In the genomic region with DNA sequence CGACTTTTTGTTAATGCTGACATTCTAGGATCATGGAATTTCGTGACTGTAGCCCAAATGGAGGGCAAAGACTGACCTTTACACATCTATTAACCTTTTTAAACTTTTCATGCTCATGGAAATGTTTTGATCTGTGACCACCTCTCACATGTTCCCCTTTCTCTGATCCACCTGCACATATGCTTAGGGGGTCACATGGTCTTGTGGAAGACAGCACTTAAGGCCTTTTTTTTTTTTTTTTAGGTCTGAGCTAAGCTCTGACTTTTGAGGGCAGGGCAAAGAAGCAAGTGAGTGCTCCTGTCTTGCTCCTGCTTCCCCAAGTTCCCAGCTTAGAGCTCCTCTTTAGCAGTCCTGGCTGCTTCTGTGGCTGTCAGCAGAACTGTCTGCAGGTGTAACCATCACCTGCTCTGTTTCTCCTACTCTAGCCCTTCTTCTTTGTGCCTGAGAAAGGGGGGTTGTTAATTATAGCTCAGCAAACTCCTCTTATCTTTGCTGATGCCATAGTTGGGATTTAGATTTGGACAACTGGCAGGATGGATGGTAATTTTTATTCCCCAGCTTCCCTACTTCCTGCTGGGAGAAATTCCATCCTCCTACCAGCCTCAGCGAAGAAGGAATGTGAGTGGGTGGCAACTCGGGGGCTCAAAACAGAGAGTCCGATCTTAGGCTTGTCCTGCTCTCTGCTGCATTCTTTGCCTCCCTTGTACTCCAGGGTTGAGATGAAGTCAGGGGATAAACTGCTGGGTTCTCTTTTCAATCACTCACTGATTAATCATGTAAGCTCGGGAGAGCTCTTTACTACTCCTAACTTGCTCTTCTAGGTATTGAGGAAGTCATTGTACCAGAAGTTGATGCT, we compare ENCODE assay signal across 16 cellular contexts.
A peak's percentile ranks its signal among the peaks of the same experiment; 100 is the strongest.
DNase-seq lines count a peak whose midpoint lies in the region; ATAC-seq and TF ChIP-seq lines count a peak whose summit lies in the region.
"Had no signal": no experiment of that assay in that cellular context is flagged by ENCODE, and none has a peak within 500 bp of the region (broad histone marks: within the 10 kb centered on the region; RNA-seq: fewer than 3 reads in every experiment).

No MANE protein-coding gene starts in this region.

- H3K79me2 ChIP-seq in HCT116 (ENCODE audit: insufficient read depth, low read length) (no peaks in the 10 kb centered on the region), PC-9 (ENCODE audit: low read depth) (no peaks in the 10 kb centered on the region)

- no TSS peak for BruUV-seq in HCT116 (replicated peaks; lab: Mats Ljungman, UMichigan)
- no TSS peak for BruUV-seq in PC-9 (replicated peaks; lab: Mats Ljungman, UMichigan)

- TF ChIP-seq CTCF in HCT116 (IDR thresholded peaks at IDR 0.05 in 2 of 3, conservative IDR thresholded peaks at IDR 0.05 in 1 of 3; ENCODE audit: borderline replicate concordance in 1 of 3, insufficient read depth in 1 of 3, low read depth in 2 of 3, low read length in 2 of 3) (no peak), astrocyte of the spinal cord (IDR thresholded peaks at IDR 0.05; ENCODE audit: low read depth, low read length) (no peak), PC-9 (conservative IDR thresholded peaks at IDR 0.05) (no peak)

- TF ChIP-seq POLR2A in HCT116 (IDR thresholded peaks at IDR 0.05; ENCODE audit: borderline replicate concordance, extremely low read depth, insufficient read depth, insufficient read length) = no peak

- H3K27ac ChIP-seq in HCT116 (ENCODE audit: low read depth, low read length) = no peak overlapping the region
- no peak overlapping the region for H3K27ac ChIP-seq in PC-9
- H3K27ac ChIP-seq: BLaER1, heart right ventricle, psoas muscle had no signal

- TF ChIP-seq RAD21 in HCT116 (IDR thresholded peaks at IDR 0.05; ENCODE audit: low read depth) = no peak

- POLR2A ChIA-PET in HCT116 (lab: Charles Lee) (no interaction called here), PC-9 (lab: Charles Lee; ENCODE audit: unreplicated experiment) (no interaction called here)

- peaks cover 18 to 19% of the 10 kb centered on the region in 2 experiments for H3K4me1 ChIP-seq in HCT116 (ENCODE audit: control insufficient read depth in 1 of 2, insufficient read depth in 2 of 2, low read length in 2 of 2)
- H3K4me1 ChIP-seq in PC-9 (replicated peaks; ENCODE audit: insufficient read depth) = peaks cover 10% of the 10 kb centered on the region
- H3K4me1 ChIP-seq: BLaER1, psoas muscle had no signal

- H4K20me1 ChIP-seq in HCT116 (ENCODE audit: insufficient read depth) (no peaks in the 10 kb centered on the region), PC-9 (ENCODE audit: insufficient read depth) (no peaks in the 10 kb centered on the region)

- H3F3A ChIP-seq in PC-9 (ENCODE audit: insufficient read depth, low read depth) = peaks cover 13% of the 10 kb centered on the region

- H2AFZ ChIP-seq in HCT116 (ENCODE audit: low read depth, low read length, poor library complexity, severe bottlenecking) = no peak overlapping the region
- no peak overlapping the region for H2AFZ ChIP-seq in PC-9

- in situ Hi-C loops in astrocyte of the spinal cord (cut with HindIII; ENCODE audit: low sequenced_read_pairs) = no loop called here

- H3K4me3 ChIP-seq in HCT116 (replicated peaks in 1 of 2; ENCODE audit: low read depth in 1 of 2, low read length in 2 of 2) (no peak overlapping the region), astrocyte of the spinal cord (ENCODE audit: low read depth, low read length) (no peak overlapping the region), PC-9 (no peak overlapping the region)
- H3K4me3 ChIP-seq: BLaER1, heart right ventricle, psoas muscle had no signal

- RAD21 ChIA-PET in HCT116 (lab: Charles Lee; ENCODE audit: low non-redundant PET in 1 of 2, low total read pairs in 2 of 2, uncharacterized antibody in 2 of 2, unreplicated experiment in 2 of 2) = interaction anchor here in 1 of 2 experiments (1.5 kb wide), 1 partner anchor 87 kb away, joined by 3 read pairs; no protein-coding TSS in a partner anchor

- H3K9me2 ChIP-seq in HCT116 (ENCODE audit: insufficient read depth) (no peaks in the 10 kb centered on the region), PC-9 (ENCODE audit: insufficient read depth) (no peaks in the 10 kb centered on the region)

- intact Hi-C loops in HCT116 (cut with micrococcal nuclease) (no loop called here), PC-9 (cut with micrococcal nuclease; ENCODE audit: unreplicated experiment) (no loop called here)

- ATAC-seq in HCT116 (peak; percentile 33; the same call in 1 of the 2 replicates), HG03520 (IDR thresholded peaks at IDR 0.05; ENCODE audit: unreplicated experiment) (no peak), HG02571 (IDR thresholded peaks at IDR 0.05; ENCODE audit: unreplicated experiment) (no peak), HG03045 (IDR thresholded peaks at IDR 0.05; ENCODE audit: unreplicated experiment) (no peak)
- ATAC-seq: activated naive CD8-positive, alpha-beta T cell treated with anti-CD3 and anti-CD28 coated beads, Interleukin-2, amount 50 U/mL, for 24 hours; psoas muscle; stimulated activated naive CD8-positive, alpha-beta T cell treated with anti-CD3 and anti-CD28 coated beads, Interleukin-15, amount 100 ng/mL, for 72 hours had no signal

- CTCF ChIA-PET in HCT116 (lab: Charles Lee) (interaction anchor here (1.4 to 1.8 kb wide), 2 partner anchors 16 to 87 kb away, joined by 4 to 5 read pairs; no protein-coding TSS in a partner anchor), PC-9 (lab: Charles Lee) (no interaction called here)

- H3K9ac ChIP-seq in HCT116 (ENCODE audit: low read length) = no peak overlapping the region
- H3K9ac ChIP-seq: BLaER1 had no signal

- H3K4me2 ChIP-seq in HCT116 (ENCODE audit: low read length) = peak overlapping the region; percentile 54
- H3K4me2 ChIP-seq in PC-9 = no peak overlapping the region
- H3K4me2 ChIP-seq: BLaER1 had no signal

- no peaks in the 10 kb centered on the region for H3K36me3 ChIP-seq in HCT116 (ENCODE audit: control insufficient read depth in 1 of 2, insufficient read depth in 2 of 2, low read length in 2 of 2)
- no peaks in the 10 kb centered on the region for H3K36me3 ChIP-seq in PC-9 (ENCODE audit: low read depth)
- H3K36me3 ChIP-seq: heart right ventricle had no signal

- H3K27me3 ChIP-seq in HCT116 (ENCODE audit: insufficient read depth, low read length) = no peaks in the 10 kb centered on the region
- no peaks in the 10 kb centered on the region for H3K27me3 ChIP-seq in PC-9 (ENCODE audit: insufficient read depth, low read depth)
- H3K27me3 ChIP-seq: BLaER1, heart right ventricle had no signal

- H3K9me3 ChIP-seq in HCT116 (ENCODE audit: control insufficient read depth in 1 of 2, insufficient read depth in 1 of 2, low read depth in 1 of 2, low read length in 2 of 2) = no peaks in the 10 kb centered on the region
- no peaks in the 10 kb centered on the region for H3K9me3 ChIP-seq in PC-9 (ENCODE audit: insufficient read depth, low read depth)
- H3K9me3 ChIP-seq: BLaER1, heart right ventricle, psoas muscle had no signal

- peak; percentile 28 for DNase-seq in AG08395 (ENCODE audit: low spot score)
- no peak for DNase-seq in HCT116 (ENCODE audit: low read depth, low spot score)
- DNase-seq in astrocyte of the spinal cord (ENCODE audit: low read depth, low spot score) = peak; percentile 14
- peak; percentile 68 for DNase-seq in kidney glomerular epithelial cell (lab: John Stamatoyannopoulos, UW)
- no peak for DNase-seq in PC-9
- DNase-seq: activated naive CD8-positive, alpha-beta T cell treated with anti-CD3 and anti-CD28 coated beads, Interleukin-2, amount 50 U/mL, for 24 hours; heart right ventricle; midbrain; MM.1S; psoas muscle; stimulated activated CD4-positive, alpha-beta T cell treated with anti-CD3 and anti-CD28 coated beads, Interleukin-4, amount 100 ng/mL, for 4 hours; stimulated activated naive CD8-positive, alpha-beta T cell treated with anti-CD3 and anti-CD28 coated beads, Interleukin-15, amount 100 ng/mL, for 72 hours had no signal

TF ChIP-seq in HCT116, 20 proteins besides CTCF, POLR2A, EP300 and RAD21:
- TF ChIP-seq EGR1 (IDR thresholded peaks at IDR 0.05; ENCODE audit: low read depth) (0 out of 2 replicates have a peak, but pooled peaks have one; percentile 40), POLR2AphosphoS5 (IDR thresholded peaks at IDR 0.05; ENCODE audit: low read depth, low read length) (no peak), FOSL1 (IDR thresholded peaks at IDR 0.05; ENCODE audit: low read depth) (no peak), TCF7L2 (IDR thresholded peaks at IDR 0.05; ENCODE audit: borderline replicate concordance, extremely low read depth, insufficient read depth, insufficient read length) (no peak), ZFX (IDR thresholded peaks at IDR 0.05) (no peak), EZH2phosphoT487 (IDR thresholded peaks at IDR 0.05; ENCODE audit: borderline replicate concordance) (no peak), ATF3 (IDR thresholded peaks at IDR 0.05) (no peak), SRF (IDR thresholded peaks at IDR 0.05; ENCODE audit: low read depth) (no peak), ZNF274 (IDR thresholded peaks at IDR 0.05; ENCODE audit: low read depth, low read length) (no peak)

Comparison
In these comparisons a context has a peak if more than half of its experiments do, and no peak if none do; other contexts are left out.
1. DNase-seq: peak in AG08395 (single experiment), astrocyte of the spinal cord (single experiment) and kidney glomerular epithelial cell (single experiment); none in HCT116 (single experiment) and PC-9 (0 of 2).